Comparison of ENCODE assay signal across 9 cellular contexts in genomic region chr20:25319241-25320034, GRCh38.
DNase-seq lines count a peak whose midpoint lies in the region; ATAC-seq and TF ChIP-seq lines count a peak whose summit lies in the region.
"Had no signal": no experiment of that assay in that cellular context is flagged by ENCODE, and none has a peak within 500 bp of the region (broad histone marks: within the 10 kb centered on the region; RNA-seq: fewer than 3 reads in every experiment).

No MANE protein-coding gene starts in this region.

- no peak for TF ChIP-seq POLR2A in sigmoid colon (IDR thresholded peaks at IDR 0.05)

- CTCF ChIA-PET in activated B cell treated with CpG ODN at 0.5 μM for 24 hours (lab: Charles Lee) = interaction anchor here (1.1 kb wide), 1 partner anchor 79 kb away, joined by 12 read pairs; no protein-coding TSS in a partner anchor

- H3K9me3 ChIP-seq in sigmoid colon = no peaks in the 10 kb centered on the region

- H3K4me3 ChIP-seq in sigmoid colon = no peak overlapping the region

- H3K4me1 Mint-ChIP-seq in activated B cell treated with CpG ODN at 0.5 μM for 24 hours = peaks cover 44% of the 10 kb centered on the region

- peaks cover 13% of the 10 kb centered on the region for H3K36me3 Mint-ChIP-seq in activated B cell treated with CpG ODN at 0.5 μM for 24 hours (ENCODE audit: low read depth)

- TF ChIP-seq CTCF in activated B cell treated with CpG ODN at 0.5 μM for 24 hours (IDR thresholded peaks at IDR 0.05) = no peak
- no peak for TF ChIP-seq CTCF in sigmoid colon (IDR thresholded peaks at IDR 0.05)

- DNase-seq in activated B cell treated with CpG ODN at 0.5 μM for 24 hours (peak; percentile 13), sigmoid colon (peak; percentile 53), LoVo (ENCODE audit: low spot score) (no peak), GOT3 (lab: John Stamatoyannopoulos, UW) (no peak)
- DNase-seq: dermis blood vessel endothelial cell had no signal

- POLR2A ChIA-PET in activated B cell treated with CpG ODN at 0.5 μM for 24 hours (lab: Charles Lee) = interaction anchor here (0.6 to 1.1 kb wide), 5 partner anchors 38 to 88 kb away, joined by 3 to 7 read pairs (median 6); partner anchors contain the start of genes ABHD12, GINS1 and PYGB

- peak; percentile 10 for ATAC-seq in GM19023 (IDR thresholded peaks at IDR 0.05; ENCODE audit: unreplicated experiment)
- ATAC-seq in HG03354 (IDR thresholded peaks at IDR 0.05; ENCODE audit: poor library complexity, severe bottlenecking, unreplicated experiment) = peak; percentile 31
- no peak for ATAC-seq in activated B cell treated with CpG ODN at 0.5 μM for 24 hours (ENCODE audit: low read depth)
- ATAC-seq in GM19463 (IDR thresholded peaks at IDR 0.05; ENCODE audit: unreplicated experiment) = no peak

- peak overlapping the region in 1 of 4 donors; percentile 36 for H3K27ac ChIP-seq in sigmoid colon
- H3K27ac ChIP-seq: KMS-11 had no signal

- H3K4me1 ChIP-seq in sigmoid colon = peaks cover 0 to 6% (median 0%) of the 10 kb centered on the region in 4 donors

- H3K36me3 ChIP-seq in sigmoid colon = peaks cover 0 to 43% (median 11%) of the 10 kb centered on the region in 4 donors

- H3K27me3 Mint-ChIP-seq in activated B cell treated with CpG ODN at 0.5 μM for 24 hours = no peaks in the 10 kb centered on the region

- intact Hi-C loops in activated B cell treated with CpG ODN at 0.5 μM for 24 hours (cut with micrococcal nuclease) (loop anchor here (2.0 to 5.0 kb wide), 2 partner anchors 79 to 327 kb away; partner anchors contain the start of gene APMAP), sigmoid colon (cut with DNase I) (no loop called here)

- no peaks in the 10 kb centered on the region for H3K27me3 ChIP-seq in sigmoid colon

- no peaks in the 10 kb centered on the region for H3K9me3 Mint-ChIP-seq in activated B cell treated with CpG ODN at 0.5 μM for 24 hours

- H3K27ac Mint-ChIP-seq in activated B cell treated with CpG ODN at 0.5 μM for 24 hours = peak overlapping the region; percentile 87

- 70 to 73% methylated on average over 11 of the region's 11 CpGs for WGBS in sigmoid colon, 2 donors

- no peak for TF ChIP-seq EP300 in sigmoid colon (IDR thresholded peaks at IDR 0.05)

- no peak overlapping the region for H3K4me3 Mint-ChIP-seq in activated B cell treated with CpG ODN at 0.5 μM for 24 hours

Comparison
In these comparisons a context has a peak if more than half of its experiments do, and no peak if none do; other contexts are left out.
1. ATAC-seq: peak in GM19023 (single experiment) and HG03354 (single experiment); none in activated B cell treated with CpG ODN at 0.5 μM for 24 hours (single experiment) and GM19463 (single experiment).
2. DNase-seq: peak in activated B cell treated with CpG ODN at 0.5 μM for 24 hours (single experiment) and sigmoid colon (single experiment); none in LoVo (single experiment) and GOT3 (single experiment).